Comparison of ENCODE assay signal across 9 cellular contexts in genomic region chr12:95548539-95549391, GRCh38. TPM values are rescaled to one million over a fixed set of nuclear protein-coding genes. Genes with fewer than 3 reads are reported as not detected.
DNase-seq lines count a peak whose midpoint lies in the region; ATAC-seq and TF ChIP-seq lines count a peak whose summit lies in the region.
"Had no signal": no experiment of that assay in that cellular context is flagged by ENCODE, and none has a peak within 500 bp of the region (broad histone marks: within the 10 kb centered on the region; RNA-seq: fewer than 3 reads in every experiment).

No MANE protein-coding gene starts in this region.

- no peak for TF ChIP-seq CTCF in GM06990 (IDR thresholded peaks at IDR 0.05; ENCODE audit: insufficient read depth, low read length, poor library complexity, severe bottlenecking)
- TF ChIP-seq CTCF in OCI-LY3 (IDR thresholded peaks at IDR 0.05; ENCODE audit: low read depth, low read length) = no peak
- TF ChIP-seq CTCF in parathyroid adenoma (IDR thresholded peaks at IDR 0.05) = no peak
- no peak for TF ChIP-seq CTCF in tibial artery (IDR thresholded peaks at IDR 0.05)

- DNase-seq in GM06990 (ENCODE audit: extremely low read depth, insufficient read length) (peak; percentile 13), Right ventricle myocardium superior (peak; percentile 70), tibial artery (peak in 1 of 2 donors; percentile 72), H4 (ENCODE audit: low spot score) (no peak)
- peak; percentile 69 for DNase-seq in activated naive CD4-positive, alpha-beta T cell treated with Interleukin-2 at 50 U/mL for 16 hours

- no peaks in the 10 kb centered on the region for H4K20me1 ChIP-seq in OCI-LY3 (ENCODE audit: insufficient read depth, low read length)

- H2AFZ ChIP-seq in OCI-LY3 (ENCODE audit: low read depth, low read length) (no peak overlapping the region), parathyroid adenoma (peak overlapping the region; percentile 99)

- no peaks in the 10 kb centered on the region for H3K36me3 ChIP-seq in GM06990 (ENCODE audit: control insufficient read depth, insufficient read depth, low read length)
- H3K36me3 ChIP-seq in OCI-LY3 (replicated peaks; ENCODE audit: low read depth, low read length) = no peaks in the 10 kb centered on the region
- no peaks in the 10 kb centered on the region for H3K36me3 ChIP-seq in parathyroid adenoma (ENCODE audit: control insufficient read depth, insufficient read depth, low read length)
- no peaks in the 10 kb centered on the region for H3K36me3 ChIP-seq in tibial artery

- H3K9me3 ChIP-seq in OCI-LY3 (ENCODE audit: insufficient read depth, low read length) (peaks cover 7% of the 10 kb centered on the region), parathyroid adenoma (ENCODE audit: control insufficient read depth, low read length) (no peaks in the 10 kb centered on the region), tibial artery (no peaks in the 10 kb centered on the region)

- H3K9ac ChIP-seq in OCI-LY3 (ENCODE audit: low read length) = no peak overlapping the region
- no peak overlapping the region for H3K9ac ChIP-seq in parathyroid adenoma

- intact Hi-C loops in Right ventricle myocardium superior (cut with DNase I) = no loop called here
- intact Hi-C loops in tibial artery (cut with DNase I; ENCODE audit: low total_unique reads) = no loop called here

- H3K79me2 ChIP-seq in OCI-LY3 (ENCODE audit: low read length) = no peaks in the 10 kb centered on the region
- no peaks in the 10 kb centered on the region for H3K79me2 ChIP-seq in parathyroid adenoma

- H3K4me2 ChIP-seq in OCI-LY3 (ENCODE audit: low read length) = peak overlapping the region; percentile 32; the same call in 1 of the 2 replicates
- peak overlapping the region; percentile 66 for H3K4me2 ChIP-seq in parathyroid adenoma (ENCODE audit: low read length)

- H3K27ac ChIP-seq in OCI-LY3 (ENCODE audit: low read length) (no peak overlapping the region), parathyroid adenoma (peak overlapping the region; percentile 37), tibial artery (peak overlapping the region; percentile 57 to 68)

- H3K4me1 ChIP-seq in OCI-LY3 (ENCODE audit: low read length) (peaks cover 11% of the 10 kb centered on the region; the same call in 1 of the 2 replicates), parathyroid adenoma (no peaks in the 10 kb centered on the region), tibial artery (peaks cover 0 to 6% (median 0%) of the 10 kb centered on the region in 4 donors)

- no peaks in the 10 kb centered on the region for H3K27me3 ChIP-seq in GM06990 (replicated peaks; ENCODE audit: control insufficient read depth, insufficient read depth, low read length)
- no peaks in the 10 kb centered on the region for H3K27me3 ChIP-seq in OCI-LY3 (ENCODE audit: low read depth, low read length)
- H3K27me3 ChIP-seq in parathyroid adenoma (ENCODE audit: control insufficient read depth, insufficient read depth, low read length) = no peaks in the 10 kb centered on the region
- no peaks in the 10 kb centered on the region for H3K27me3 ChIP-seq in tibial artery

- H3K4me3 ChIP-seq in GM06990 (replicated peaks; ENCODE audit: low read depth, low read length) (no peak overlapping the region; the same call in none of the 2 replicates), OCI-LY3 (ENCODE audit: low read length) (peak overlapping the region; percentile 63), parathyroid adenoma (ENCODE audit: low read depth, low read length) (peak overlapping the region; percentile 52), tibial artery (peak overlapping the region; percentile 68 to 86)

- peak; percentile 96 for ATAC-seq in Right ventricle myocardium superior (ENCODE audit: poor library complexity)
- no peak for ATAC-seq in GM18498 (IDR thresholded peaks at IDR 0.05; ENCODE audit: unreplicated experiment)

RNA-seq across cellular contexts. Expression of gene USP44, which starts 2.5 kb away (rescaled TPM):
- total RNA-seq in Right ventricle myocardium superior = 0.73 TPM
- 0.06 TPM in 1 of 2 replicates, not detected in the other for total RNA-seq in H4 (2014; rRNA removed; shearing (Covaris generic))
- total RNA-seq: NCI-H460 had no signal
